Comparison of ENCODE assay signal across 1 cellular context in genomic region chr20:48813930-48814546, GRCh38.
A peak's percentile ranks its signal among the peaks of the same experiment; 100 is the strongest.
TF ChIP-seq lines count a peak whose summit lies in the region.

No MANE protein-coding gene starts in this region.

TF ChIP-seq in K562, 482 proteins besides CTCF, POLR2A, EP300 and RAD21 (continued from another document):
- TF ChIP-seq AFF4 (CRISPR knock-in tag; IDR thresholded peaks at IDR 0.05), result no peak
- TF ChIP-seq ZBTB11 (CRISPR knock-in tag; IDR thresholded peaks at IDR 0.05), result peak in 1 of 3 experiments; percentile 20; a peak in 1 of 6 replicates
- TF ChIP-seq PBX2 (CRISPR knock-in tag; IDR thresholded peaks at IDR 0.05; ENCODE audit: low read depth), result no peak
- TF ChIP-seq PBX2 (tag; conservative IDR thresholded peaks at IDR 0.05; ENCODE audit: low read depth), result 0 out of 2 replicates have a peak, but pooled peaks have one; percentile 53
- TF ChIP-seq RB1 (IDR thresholded peaks at IDR 0.05; ENCODE audit: low read depth), result no peak
- TF ChIP-seq TSHZ1 (CRISPR knock-in tag; IDR thresholded peaks at IDR 0.05), result no peak
